1 cellular context compared by ENCODE assay signal in the genomic region with DNA sequence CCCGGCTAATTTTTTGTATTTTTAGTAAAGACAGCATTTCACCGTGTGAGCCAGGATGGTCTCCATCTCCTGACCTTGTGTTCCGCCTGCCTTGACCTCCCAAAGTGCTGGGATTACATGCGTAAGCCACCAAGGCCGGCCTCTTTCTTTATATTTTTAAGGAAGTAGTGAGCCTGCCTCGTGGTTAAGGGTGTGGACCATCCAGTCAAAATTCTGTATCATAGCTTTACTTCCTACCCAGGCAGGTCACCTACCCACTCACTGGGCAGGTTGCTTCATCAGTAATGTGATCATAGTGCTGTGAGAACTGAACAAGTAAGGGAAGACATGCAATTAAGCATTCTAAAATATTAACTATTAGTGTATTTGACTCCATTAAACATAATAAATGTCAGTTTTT.
TF ChIP-seq lines count a peak whose summit lies in the region.

No MANE protein-coding gene starts in this region.

TF ChIP-seq in K562, 482 proteins besides CTCF, POLR2A, EP300 and RAD21:
- TF ChIP-seq CEBPG (CRISPR knock-in tag; IDR thresholded peaks at IDR 0.05) (peak; percentile 25; the same call in 1 of the 2 replicates), CEBPG (tag; conservative IDR thresholded peaks at IDR 0.05 in 1 of 2, IDR thresholded peaks at IDR 0.05 in 1 of 2) (no peak), NKRF (IDR thresholded peaks at IDR 0.05; ENCODE audit: borderline replicate concordance) (no peak), CXXC5 (CRISPR knock-in tag; IDR thresholded peaks at IDR 0.05) (no peak), FOXK1 (CRISPR knock-in tag; IDR thresholded peaks at IDR 0.05; ENCODE audit: borderline replicate concordance) (0 out of 2 replicates have a peak, but pooled peaks have one; percentile 42), NRF1 (conservative IDR thresholded peaks at IDR 0.05 in 1 of 2, IDR thresholded peaks at IDR 0.05 in 1 of 2) (peak in 1 of 2 experiments; percentile 18; a peak in 1 of 4 replicates), FUS (optimal IDR thresholded peaks at IDR 0.05; ENCODE audit: low read depth, low read length) (no peak), SIX5 (IDR thresholded peaks at IDR 0.05; ENCODE audit: borderline replicate concordance in 1 of 2, insufficient read depth in 1 of 2, low read depth in 1 of 2, low read length in 2 of 2) (no peak), ZZZ3 (IDR thresholded peaks at IDR 0.05) (no peak)
- TF ChIP-seq, protein P1, sequence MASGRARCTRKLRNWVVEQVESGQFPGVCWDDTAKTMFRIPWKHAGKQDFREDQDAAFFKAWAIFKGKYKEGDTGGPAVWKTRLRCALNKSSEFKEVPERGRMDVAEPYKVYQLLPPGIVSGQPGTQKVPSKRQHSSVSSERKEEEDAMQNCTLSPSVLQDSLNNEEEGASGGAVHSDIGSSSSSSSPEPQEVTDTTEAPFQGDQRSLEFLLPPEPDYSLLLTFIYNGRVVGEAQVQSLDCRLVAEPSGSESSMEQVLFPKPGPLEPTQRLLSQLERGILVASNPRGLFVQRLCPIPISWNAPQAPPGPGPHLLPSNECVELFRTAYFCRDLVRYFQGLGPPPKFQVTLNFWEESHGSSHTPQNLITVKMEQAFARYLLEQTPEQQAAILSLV (tag; IDR thresholded peaks at IDR 0.05) = no peak
